11 cellular contexts compared by ENCODE assay signal in the genomic region with DNA sequence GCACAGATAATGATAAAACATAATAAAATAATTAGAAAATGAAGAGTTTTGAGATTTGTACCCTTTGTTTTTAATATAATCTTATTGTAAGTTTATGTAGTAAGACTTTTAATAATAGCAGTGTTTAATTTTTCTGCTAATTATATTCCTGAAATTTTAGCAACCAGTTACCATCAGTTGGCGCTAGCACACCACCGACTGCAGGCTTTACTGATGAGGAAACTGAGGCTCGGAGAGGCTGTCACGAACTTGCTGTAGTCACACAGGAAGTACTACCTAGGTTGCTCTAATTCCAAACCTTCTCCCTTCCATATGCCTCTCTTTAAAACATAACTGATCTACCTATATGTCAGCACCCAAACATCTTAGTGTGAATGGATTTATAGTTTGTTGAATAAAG. TPM values are rescaled to one million over a fixed set of nuclear protein-coding genes. Genes with fewer than 3 reads are reported as not detected.
DNase-seq lines count a peak whose midpoint lies in the region; ATAC-seq and TF ChIP-seq lines count a peak whose summit lies in the region.
"Had no signal": no experiment of that assay in that cellular context is flagged by ENCODE, and none has a peak within 500 bp of the region (broad histone marks: within the 10 kb centered on the region; RNA-seq: fewer than 3 reads in every experiment).

No MANE protein-coding gene starts in this region.

- H3K9ac ChIP-seq in smooth muscle cell (ENCODE audit: low read depth) = no peak overlapping the region

- H3K4me1 ChIP-seq in SJCRH30 = peaks cover 8% of the 10 kb centered on the region; the same call in 1 of the 2 replicates
- H3K4me1 ChIP-seq in smooth muscle cell (ENCODE audit: low read depth) = peaks cover 10% of the 10 kb centered on the region

- 63% methylated on average over 4 of the region's 4 CpGs for WGBS in smooth muscle cell (ENCODE audit: low lambda C conversion rate)

- peak overlapping the region; percentile 90 for H3K4me2 ChIP-seq in smooth muscle cell

- peak overlapping the region; percentile 91 for H3K27ac Mint-ChIP-seq in activated T-cell treated with anti-CD3 and anti-CD28 coated beads, Interleukin-2, amount 50 U/mL, for 72 hours

- H3K4me3 ChIP-seq in SJCRH30 (peak overlapping the region; percentile 65; the same call in 1 of the 2 replicates), epithelial cell of proximal tubule (ENCODE audit: low read depth, low read length) (no peak overlapping the region), smooth muscle cell (peak overlapping the region; percentile 73)

- peak; percentile 6 for TF ChIP-seq CTCF in epithelial cell of proximal tubule (conservative IDR thresholded peaks at IDR 0.05; ENCODE audit: low read depth, low read length)
- TF ChIP-seq CTCF in smooth muscle cell (IDR thresholded peaks at IDR 0.05; ENCODE audit: borderline replicate concordance, insufficient read depth, poor library complexity, severe bottlenecking) = no peak

- peaks cover 31% of the 10 kb centered on the region for H3K27me3 Mint-ChIP-seq in activated T-cell treated with anti-CD3 and anti-CD28 coated beads, Interleukin-2, amount 50 U/mL, for 72 hours (ENCODE audit: low read depth)

- H3K27me3 ChIP-seq in SJCRH30 (no peaks in the 10 kb centered on the region), smooth muscle cell (ENCODE audit: low read depth) (no peaks in the 10 kb centered on the region)

- H3K9me3 ChIP-seq in SJCRH30 (replicated peaks) (no peaks in the 10 kb centered on the region), smooth muscle cell (replicated peaks; ENCODE audit: low read depth) (no peaks in the 10 kb centered on the region)

- H3K36me3 ChIP-seq in SJCRH30 (no peaks in the 10 kb centered on the region), smooth muscle cell (ENCODE audit: low read depth) (no peaks in the 10 kb centered on the region)

- no peak for ATAC-seq in activated T-cell treated with anti-CD3 and anti-CD28 coated beads, Interleukin-2, amount 50 U/mL, for 72 hours (replicated peaks in 1 of 2)
- no peak for ATAC-seq in HG03039 (IDR thresholded peaks at IDR 0.05; ENCODE audit: unreplicated experiment)

- H4K20me1 ChIP-seq in smooth muscle cell (ENCODE audit: low read depth) = peaks cover 4% of the 10 kb centered on the region

- H3K27ac ChIP-seq in SJCRH30 (no peak overlapping the region), smooth muscle cell (ENCODE audit: low read depth) (no peak overlapping the region)

- peak overlapping the region; percentile 98 for H2AFZ ChIP-seq in smooth muscle cell (ENCODE audit: low read depth)

- no peaks in the 10 kb centered on the region for H3K9me3 Mint-ChIP-seq in activated T-cell treated with anti-CD3 and anti-CD28 coated beads, Interleukin-2, amount 50 U/mL, for 72 hours
- H3K9me3 Mint-ChIP-seq: CD14-positive monocyte had no signal

- H3K36me3 Mint-ChIP-seq in activated T-cell treated with anti-CD3 and anti-CD28 coated beads, Interleukin-2, amount 50 U/mL, for 72 hours (ENCODE audit: insufficient read depth in 2 of 2) = peaks cover 4 to 5% of the 10 kb centered on the region in 2 donors
- H3K36me3 Mint-ChIP-seq: CD14-positive monocyte had no signal

- peaks cover 49% of the 10 kb centered on the region for H3K4me1 Mint-ChIP-seq in activated T-cell treated with anti-CD3 and anti-CD28 coated beads, Interleukin-2, amount 50 U/mL, for 72 hours (ENCODE audit: low read depth)

- DNase-seq in activated T-cell treated with anti-CD3 and anti-CD28 coated beads, Interleukin-2, amount 50 U/mL, for 72 hours = no peak
- no peak for DNase-seq in activated T-cell treated with anti-CD3 and anti-CD28 coated beads for 4 hours
- no peak for DNase-seq in SJCRH30
- no peak for DNase-seq in epithelial cell of proximal tubule (ENCODE audit: low read depth)
- no peak for DNase-seq in smooth muscle cell (lab: John Stamatoyannopoulos, UW; ENCODE audit: unreplicated experiment)
- no peak for DNase-seq in COR-L47 (lab: John Stamatoyannopoulos, UW)
- DNase-seq in kidney tubule cell (ENCODE audit: low spot score) = no peak
- DNase-seq: activated naive CD4-positive, alpha-beta T cell; NCI-H524 treated with DMSO at 0.1 percent for 48 hours had no signal

- peaks cover 27% of the 10 kb centered on the region for H3K79me2 ChIP-seq in smooth muscle cell (ENCODE audit: low read depth)

- H3K4me3 Mint-ChIP-seq in activated T-cell treated with anti-CD3 and anti-CD28 coated beads, Interleukin-2, amount 50 U/mL, for 72 hours = peak overlapping the region; percentile 96

- H3F3A ChIP-seq in smooth muscle cell (ENCODE audit: low read depth) = no peaks in the 10 kb centered on the region

RNA-seq across cellular contexts. Expression of gene RFXAP, which starts 1.0 kb away (rescaled TPM):
- total RNA-seq in activated T-cell treated with anti-CD3 and anti-CD28 coated beads, Interleukin-2, amount 50 U/mL, for 72 hours = 10 to 100 TPM; 13.9 to 20.2 TPM
- 7.3 and 8.9 TPM in 2 replicates for total RNA-seq in SJCRH30 (2014; rRNA removed; shearing (Covaris generic))
- total RNA-seq in epithelial cell of proximal tubule = 2.1 and 2.7 TPM in 2 replicates
- 0.81 and 1.3 TPM in 2 replicates for total RNA-seq in smooth muscle cell
- polyA plus RNA-seq in smooth muscle cell = 1.7 and 2.9 TPM in 2 replicates
